In genomic region chr5:175079707-175080106, GRCh38 we compare ENCODE assay signal across 8 cellular contexts.
"Had no signal": no experiment of that assay in that cellular context is flagged by ENCODE, and none has a peak within 500 bp of the region (broad histone marks: within the 10 kb centered on the region; RNA-seq: fewer than 3 reads in every experiment).

No MANE protein-coding gene starts in this region.

- H3K4me3 ChIP-seq: GM12878 had no signal

- FAIRE-seq: G401.6, GM12878, GM12891, GM12892, GM18507, GM19239 had no signal

- DNase-seq: GDM1, GF-D8 had no signal

- ATAC-seq: GM12878 had no signal
